37 cellular contexts compared by ENCODE assay signal in genomic region chr10:80544316-80544953, GRCh38. TPM values are rescaled to one million over a fixed set of nuclear protein-coding genes. Genes with fewer than 3 reads are reported as not detected.
"Had no signal": no experiment of that assay in that cellular context is flagged by ENCODE, and none has a peak within 500 bp of the region (broad histone marks: within the 10 kb centered on the region; RNA-seq: fewer than 3 reads in every experiment).

No MANE protein-coding gene starts in this region.

- H3K27ac Mint-ChIP-seq: activated CD4-positive, alpha-beta T cell treated with anti-CD3 and anti-CD28 coated beads, Interleukin-2, amount 10 ng/mL, durations not matched to agents 7 days and 5 days; activated naive CD4-positive, alpha-beta T cell treated with anti-CD3 and anti-CD28 coated beads, Interleukin-2, amount 10 ng/mL, durations not matched to agents 7 days and 5 days; activated naive CD8-positive, alpha-beta T cell treated with anti-CD3 and anti-CD28 coated beads, Interleukin-2, amount 10 ng/mL, durations not matched to agents 7 days and 5 days; activated T-helper 1 cell treated with anti-CD3 and anti-CD28 coated beads, Interleukin-12 subunit alpha, Interleukin-12 subunit beta, Interleukin-2, Interleukin-4 antibody, amounts not matched to agents 30 ng/mL and 10 ng/mL and 1 ng/mL, durations not matched to agents 14 hours and 24 hours and 36 hours; brain; natural killer cell treated with Interleukin-12 subunit alpha and Interleukin-12 subunit beta and Interleukin-15 and Interleukin-18, amount 100 ng/mL, for 72 hours; stimulated activated memory B cell treated with anti-CD40 and anti-IgM and Interleukin-4, amounts not matched to agents 10 μg/mL and 1 μg/mL and 100 μg/mL, for 72 hours; stimulated activated naive CD8-positive, alpha-beta T cell treated with anti-CD3 and anti-CD28 coated beads, Interleukin-15, amount 100 ng/mL, for 72 hours had no signal

- ATAC-seq: gastroesophageal sphincter; left lung; lower lobe of right lung; mucosa of descending colon; psoas muscle; stimulated activated memory B cell treated with anti-CD40 and anti-IgM and Interleukin-4, amounts not matched to agents 10 μg/mL and 1 μg/mL and 100 μg/mL, for 72 hours; stimulated activated naive CD8-positive, alpha-beta T cell treated with anti-CD3 and anti-CD28 coated beads, Interleukin-15, amount 100 ng/mL, for 72 hours had no signal

- H3K9me3 Mint-ChIP-seq: activated CD4-positive, alpha-beta T cell treated with anti-CD3 and anti-CD28 coated beads, Interleukin-2, amount 10 ng/mL, durations not matched to agents 7 days and 5 days; activated naive CD4-positive, alpha-beta T cell treated with anti-CD3 and anti-CD28 coated beads, Interleukin-2, amount 10 ng/mL, durations not matched to agents 7 days and 5 days; activated naive CD8-positive, alpha-beta T cell treated with anti-CD3 and anti-CD28 coated beads, Interleukin-2, amount 10 ng/mL, durations not matched to agents 7 days and 5 days; activated T-helper 1 cell treated with anti-CD3 and anti-CD28 coated beads, Interleukin-12 subunit alpha, Interleukin-12 subunit beta, Interleukin-2, Interleukin-4 antibody, amounts not matched to agents 30 ng/mL and 10 ng/mL and 1 ng/mL, durations not matched to agents 14 hours and 24 hours and 36 hours; immature natural killer cell; natural killer cell treated with Interleukin-12 subunit alpha and Interleukin-12 subunit beta and Interleukin-15 and Interleukin-18, amount 100 ng/mL, for 72 hours; stimulated activated memory B cell treated with anti-CD40 and anti-IgM and Interleukin-4, amounts not matched to agents 10 μg/mL and 1 μg/mL and 100 μg/mL, for 72 hours; stimulated activated naive CD8-positive, alpha-beta T cell treated with anti-CD3 and anti-CD28 coated beads, Interleukin-15, amount 100 ng/mL, for 72 hours had no signal

- H3K9me3 ChIP-seq: ascending aorta, colonic mucosa, gastroesophageal sphincter, left lung, lower lobe of right lung, mucosa of descending colon, psoas muscle, sigmoid colon, upper lobe of left lung had no signal

- DNase-seq: activated CD4-positive, alpha-beta T cell treated with anti-CD3 and anti-CD28 coated beads, Interleukin-2, amount 10 ng/mL, durations not matched to agents 7 days and 5 days; activated CD4-positive, CD25-positive, alpha-beta regulatory T cell treated with anti-CD3 and anti-CD28 coated beads, Interleukin-2, amount 50 U/mL, for 72 hours; activated gamma-delta T cell; activated naive CD4-positive, alpha-beta T cell treated with anti-CD3 and anti-CD28 coated beads, Interleukin-2, amount 10 ng/mL, durations not matched to agents 7 days and 5 days; activated naive CD8-positive, alpha-beta T cell treated with anti-CD3 and anti-CD28 coated beads, Interleukin-2, amount 10 ng/mL, durations not matched to agents 7 days and 5 days; cerebellar nuclear complex; colonic mucosa; dorsolateral prefrontal cortex; effector memory CD4-positive, alpha-beta T cell; erythroblast; immature natural killer cell; kidney glomerular epithelial cell; left lung; lower lobe of right lung; mesendoderm; mucosa of descending colon; psoas muscle; sigmoid colon; small intestine; stimulated activated CD4-positive, alpha-beta T cell treated with anti-CD3 and anti-CD28 coated beads, Interleukin-4, amount 100 ng/mL, for 4 hours; stimulated activated CD8-positive, alpha-beta memory T cell treated with anti-CD3 and anti-CD28 coated beads, Interleukin-4, amount 100 ng/mL, for 48 hours; stimulated activated naive CD8-positive, alpha-beta T cell treated with anti-CD3 and anti-CD28 coated beads, Interleukin-15, amount 100 ng/mL, for 72 hours; substantia nigra; T-helper 2 cell; upper lobe of left lung had no signal

- H3K4me1 Mint-ChIP-seq: immature natural killer cell had no signal

- H3K36me3 Mint-ChIP-seq: activated naive CD4-positive, alpha-beta T cell treated with anti-CD3 and anti-CD28 coated beads, Interleukin-2, amount 10 ng/mL, durations not matched to agents 7 days and 5 days; activated naive CD8-positive, alpha-beta T cell treated with anti-CD3 and anti-CD28 coated beads, Interleukin-2, amount 10 ng/mL, durations not matched to agents 7 days and 5 days; brain; immature natural killer cell; natural killer cell treated with Interleukin-12 subunit alpha and Interleukin-12 subunit beta and Interleukin-15 and Interleukin-18, amount 100 ng/mL, for 72 hours; stimulated activated memory B cell treated with anti-CD40 and anti-IgM and Interleukin-4, amounts not matched to agents 10 μg/mL and 1 μg/mL and 100 μg/mL, for 72 hours had no signal

- H3K27me3 Mint-ChIP-seq: brain had no signal

- H3K27ac ChIP-seq: ascending aorta, cardiac muscle cell, colonic mucosa, dorsolateral prefrontal cortex, gastroesophageal sphincter, hepatocyte, left lung, lower lobe of right lung, parathyroid adenoma, psoas muscle, sigmoid colon, upper lobe of left lung had no signal

- H3K4me3 Mint-ChIP-seq: activated CD4-positive, alpha-beta T cell treated with anti-CD3 and anti-CD28 coated beads, Interleukin-2, amount 10 ng/mL, durations not matched to agents 7 days and 5 days; activated naive CD4-positive, alpha-beta T cell treated with anti-CD3 and anti-CD28 coated beads, Interleukin-2, amount 10 ng/mL, durations not matched to agents 7 days and 5 days; activated naive CD8-positive, alpha-beta T cell treated with anti-CD3 and anti-CD28 coated beads, Interleukin-2, amount 10 ng/mL, durations not matched to agents 7 days and 5 days; activated T-helper 1 cell treated with anti-CD3 and anti-CD28 coated beads, Interleukin-12 subunit alpha, Interleukin-12 subunit beta, Interleukin-2, Interleukin-4 antibody, amounts not matched to agents 30 ng/mL and 10 ng/mL and 1 ng/mL, durations not matched to agents 14 hours and 24 hours and 36 hours; brain; immature natural killer cell; natural killer cell treated with Interleukin-12 subunit alpha and Interleukin-12 subunit beta and Interleukin-15 and Interleukin-18, amount 100 ng/mL, for 72 hours; stimulated activated memory B cell treated with anti-CD40 and anti-IgM and Interleukin-4, amounts not matched to agents 10 μg/mL and 1 μg/mL and 100 μg/mL, for 72 hours; stimulated activated naive CD8-positive, alpha-beta T cell treated with anti-CD3 and anti-CD28 coated beads, Interleukin-15, amount 100 ng/mL, for 72 hours had no signal

- H3K27me3 ChIP-seq: ascending aorta, cardiac muscle cell, colonic mucosa, hepatocyte, left lung, sigmoid colon, upper lobe of left lung had no signal

- H3K4me3 ChIP-seq: ascending aorta, cardiac muscle cell, colonic mucosa, dorsolateral prefrontal cortex, gastroesophageal sphincter, hepatocyte, left lung, lower lobe of right lung, mucosa of descending colon, psoas muscle, sigmoid colon, upper lobe of left lung had no signal

- H3K36me3 ChIP-seq: ascending aorta, cardiac muscle cell, colonic mucosa, gastroesophageal sphincter, left lung, lower lobe of right lung, sigmoid colon, upper lobe of left lung had no signal

- H3K4me1 ChIP-seq: ascending aorta, colonic mucosa, gastroesophageal sphincter, parathyroid adenoma, psoas muscle, sigmoid colon had no signal

RNA-seq across cellular contexts. Expression of gene SH2D4B, which starts 6.7 kb away (rescaled TPM):
- total RNA-seq: ascending aorta, cardiac muscle cell, colonic mucosa, fibroblast of lung, fibroblast of villous mesenchyme, gastroesophageal sphincter, hepatocyte, mucosa of descending colon, myocyte, psoas muscle had no signal
- polyA plus RNA-seq: cardiac muscle cell, fibroblast of lung, hepatocyte, immature natural killer cell had no signal
